Comparison of ENCODE assay signal across 11 cellular contexts in genomic region chr16:54282923-54283734, GRCh38. TPM values are rescaled to one million over a fixed set of nuclear protein-coding genes. Genes with fewer than 3 reads are reported as not detected.
DNase-seq lines count a peak whose midpoint lies in the region; ATAC-seq and TF ChIP-seq lines count a peak whose summit lies in the region.
"Had no signal": no experiment of that assay in that cellular context is flagged by ENCODE, and none has a peak within 500 bp of the region (broad histone marks: within the 10 kb centered on the region; RNA-seq: fewer than 3 reads in every experiment).

No MANE protein-coding gene starts in this region.

- DNase-seq in NCI-H748 (lab: John Stamatoyannopoulos, UW; ENCODE audit: unreplicated experiment) (peak; percentile 55), NCI-H748 treated with DMSO at 0.1 percent for 48 hours (lab: John Stamatoyannopoulos, UW) (no peak), MG63 (no peak), endothelial cell (ENCODE audit: low spot score) (no peak), neural crest cell (ENCODE audit: low read depth, low spot score) (no peak), DMS79 treated with DMSO at 0.1 percent for 48 hours (lab: John Stamatoyannopoulos, UW) (no peak), ACHN (no peak)
- DNase-seq: NCI-H1436, SJCRH30 had no signal

- peaks cover 33% of the 10 kb centered on the region for H3K4me1 Mint-ChIP-seq in endothelial cell (ENCODE audit: unreplicated experiment)
- peaks cover 53% of the 10 kb centered on the region for H3K4me1 Mint-ChIP-seq in neural crest cell

- no peaks in the 10 kb centered on the region for H3K9me3 ChIP-seq in MG63
- H3K9me3 ChIP-seq: SJCRH30, thoracic aorta had no signal

- H3K9me3 Mint-ChIP-seq in endothelial cell (ENCODE audit: unreplicated experiment) (no peaks in the 10 kb centered on the region), neural crest cell (no peaks in the 10 kb centered on the region)

- in situ Hi-C loops in ACHN (cut with HindIII; ENCODE audit: low pct_ligation_motif_present, low pct_unique_long_range_greater_than_20kb, low sequenced_read_pairs) = no loop called here

- ATAC-seq in HG02678 (IDR thresholded peaks at IDR 0.05; ENCODE audit: unreplicated experiment) = no peak

- H3K36me3 Mint-ChIP-seq in endothelial cell (ENCODE audit: low read depth, unreplicated experiment) (peaks cover 25% of the 10 kb centered on the region), neural crest cell (ENCODE audit: low read depth) (peaks cover 17% of the 10 kb centered on the region)

- H3K36me3 ChIP-seq in MG63 = peaks cover 37% of the 10 kb centered on the region
- H3K36me3 ChIP-seq: thoracic aorta had no signal

- TF ChIP-seq CTCF in endothelial cell (IDR thresholded peaks at IDR 0.05; ENCODE audit: unreplicated experiment) (no peak), neural crest cell (conservative IDR thresholded peaks at IDR 0.05) (no peak)

- peaks cover 22% of the 10 kb centered on the region for H3K27me3 Mint-ChIP-seq in endothelial cell (ENCODE audit: unreplicated experiment)
- peaks cover 79% of the 10 kb centered on the region for H3K27me3 Mint-ChIP-seq in neural crest cell (ENCODE audit: low read depth)

- no peaks in the 10 kb centered on the region for H3K27me3 ChIP-seq in MG63
- H3K27me3 ChIP-seq: SJCRH30 had no signal

- H3K4me3 ChIP-seq in MG63 = peak overlapping the region; percentile 68; the same call in 1 of the 2 replicates
- H3K4me3 ChIP-seq: SJCRH30 had no signal

- H3K27ac Mint-ChIP-seq in endothelial cell (ENCODE audit: unreplicated experiment) = peak overlapping the region; percentile 74
- no peak overlapping the region for H3K27ac Mint-ChIP-seq in neural crest cell (ENCODE audit: unreplicated experiment)

- H3K4me3 Mint-ChIP-seq in endothelial cell (ENCODE audit: unreplicated experiment) (peak overlapping the region; percentile 96), neural crest cell (peak overlapping the region; percentile 89)

RNA-seq across cellular contexts. Expression of gene IRX3, which starts 3.5 kb away (rescaled TPM):
- total RNA-seq in MG63 (2014; rRNA removed; shearing (Covaris generic); ENCODE audit: low replicate concordance) = 24.3 and 28.8 TPM in 2 replicates
- total RNA-seq in endothelial cell (ENCODE audit: unreplicated experiment) (30.5 TPM), neural crest cell (28.9 and 33.0 TPM in 2 replicates)
